18 cellular contexts compared by ENCODE assay signal in genomic region chr6:156639023-156639728, GRCh38.
"Had no signal": no experiment of that assay in that cellular context is flagged by ENCODE, and none has a peak within 500 bp of the region (broad histone marks: within the 10 kb centered on the region; RNA-seq: fewer than 3 reads in every experiment).

No MANE protein-coding gene starts in this region.

- H3K27me3 ChIP-seq: colonic mucosa, heart left ventricle, neutrophil, stomach had no signal

- H3K27ac ChIP-seq: colonic mucosa, heart left ventricle, neutrophil, psoas muscle, stomach had no signal

- H3K4me3 Mint-ChIP-seq: naive thymus-derived CD4-positive, alpha-beta T cell had no signal

- FAIRE-seq: frontal cortex, islet of Langerhans had no signal

- H3K4me3 ChIP-seq: colonic mucosa, heart left ventricle, psoas muscle, stomach had no signal

- H3K36me3 ChIP-seq: colonic mucosa, heart left ventricle, neutrophil, stomach had no signal

- H3K9me3 ChIP-seq: colonic mucosa, neutrophil, psoas muscle had no signal

- H3K27ac Mint-ChIP-seq: naive thymus-derived CD4-positive, alpha-beta T cell had no signal

- DNase-seq: colonic mucosa; dermis blood vessel endothelial cell; erythroblast; heart left ventricle; hippocampal formation; kidney glomerular epithelial cell; naive thymus-derived CD4-positive, alpha-beta T cell; psoas muscle; retina; stimulated activated CD4-positive, alpha-beta T cell treated with anti-CD3 and anti-CD28 coated beads, Interleukin-2, amount 100 ng/mL, for 24 hours; stimulated activated CD4-positive, alpha-beta T cell treated with anti-CD3 and anti-CD28 coated beads, Interleukin-4, amount 100 ng/mL, for 4 hours; stimulated activated naive CD4-positive, alpha-beta T cell; stomach; trophoblast cell had no signal

- ATAC-seq: heart left ventricle; naive thymus-derived CD4-positive, alpha-beta T cell; psoas muscle; sciatic nerve had no signal
